In the genomic region with DNA sequence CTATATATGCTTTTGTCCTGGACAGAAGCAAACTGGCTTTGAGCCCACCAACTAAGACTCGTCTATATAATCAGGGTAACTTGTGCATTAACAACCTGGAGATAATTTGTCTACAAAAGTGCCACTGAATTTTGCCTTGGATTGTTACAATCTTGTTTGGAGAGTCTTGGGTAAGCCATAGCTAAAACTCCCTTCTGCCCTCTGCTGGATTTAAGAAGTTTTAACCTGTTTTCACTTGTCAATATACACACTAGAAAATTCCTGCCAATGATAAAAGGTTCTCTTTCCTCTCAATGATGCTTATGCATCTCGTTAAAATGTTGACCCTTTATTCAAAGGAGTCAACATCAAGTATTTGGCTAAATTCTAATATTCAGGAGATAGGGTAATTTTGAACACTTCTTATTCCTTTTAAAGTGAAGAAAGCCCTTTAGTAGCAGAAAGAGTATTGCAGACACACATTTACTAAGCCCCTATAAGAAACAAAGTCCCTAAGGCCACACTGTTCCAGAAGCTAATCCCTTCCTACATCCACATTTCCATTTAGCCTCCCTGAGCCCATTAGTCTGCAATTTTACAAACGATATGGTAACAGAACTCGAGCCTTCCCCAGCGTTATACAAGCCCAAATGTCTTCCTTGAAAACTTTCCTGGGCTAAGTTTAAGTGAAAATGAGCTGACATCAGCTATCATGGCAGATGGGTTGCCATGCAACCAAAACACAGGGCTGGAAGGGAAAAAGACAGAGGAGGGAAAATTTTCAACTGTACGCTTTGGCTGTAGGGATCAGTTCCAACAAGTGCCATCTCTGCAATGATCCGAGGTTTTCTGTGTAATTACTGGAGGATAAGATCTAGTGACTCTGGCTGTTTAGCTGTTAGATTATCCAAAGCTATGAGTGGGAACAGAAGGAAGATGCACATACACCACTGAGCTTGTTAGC, we compare ENCODE assay signal across 8 cellular contexts.
DNase-seq lines count a peak whose midpoint lies in the region; ATAC-seq and TF ChIP-seq lines count a peak whose summit lies in the region.

No MANE protein-coding gene starts in this region.

- H3K27ac Mint-ChIP-seq in endodermal cell: peak overlapping the region; percentile 69
- no peak overlapping the region for H3K27ac Mint-ChIP-seq in activated T-helper 2 cell treated with anti-CD3 and anti-CD28 coated beads, Interferon-gamma antibody, Interleukin-2, Interleukin-4, amounts not matched to agents 10 μg/mL and 5 μg/mL and 100 μg/mL, durations not matched to agents 14 hours and 24 hours and 36 hours

- H3K36me3 ChIP-seq in HUES64 (ENCODE audit: insufficient read depth, low read length): peaks cover 11% of the 10 kb centered on the region
- peaks cover 15% of the 10 kb centered on the region for H3K36me3 ChIP-seq in NT2/D1 (ENCODE audit: insufficient read depth, insufficient read length, low read length)
- H3K36me3 ChIP-seq in endodermal cell (ENCODE audit: control insufficient read depth, insufficient read depth, low read length): peaks cover 5% of the 10 kb centered on the region

- no peaks in the 10 kb centered on the region for H3K9me3 ChIP-seq in HUES64 (ENCODE audit: insufficient read depth, low read depth, low read length)
- no peaks in the 10 kb centered on the region for H3K9me3 ChIP-seq in NT2/D1 (ENCODE audit: insufficient read depth, low read length)
- no peaks in the 10 kb centered on the region for H3K9me3 ChIP-seq in endodermal cell (ENCODE audit: control insufficient read depth, low read length)

- H3K36me3 Mint-ChIP-seq in endodermal cell (ENCODE audit: low read depth): peaks cover 8% of the 10 kb centered on the region
- peaks cover 3% of the 10 kb centered on the region for H3K36me3 Mint-ChIP-seq in activated T-helper 2 cell treated with anti-CD3 and anti-CD28 coated beads, Interferon-gamma antibody, Interleukin-2, Interleukin-4, amounts not matched to agents 10 μg/mL and 5 μg/mL and 100 μg/mL, durations not matched to agents 14 hours and 24 hours and 36 hours (ENCODE audit: low read depth)

- WGBS in HUES64: 82% methylated on average over 7 of the region's 7 CpGs
- WGBS in endodermal cell (ENCODE audit: insufficient coverage in 1 of 2, insufficient read length in 1 of 2), 2 experiments: 78 to 95% methylated on average over 6 to 7 of the region's 7 CpGs

- TF ChIP-seq CTCF in endodermal cell (conservative IDR thresholded peaks at IDR 0.05): peak; percentile 80

- no peaks in the 10 kb centered on the region; the same call in 1 of the 2 replicates for H3K4me1 ChIP-seq in HUES64 (ENCODE audit: insufficient read depth, low read length)
- H3K4me1 ChIP-seq in NT2/D1 (ENCODE audit: insufficient read depth, insufficient read length): no peaks in the 10 kb centered on the region
- H3K4me1 ChIP-seq in endodermal cell (ENCODE audit: control insufficient read depth, insufficient read depth, low read length): no peaks in the 10 kb centered on the region

- no peaks in the 10 kb centered on the region for H3K9me3 Mint-ChIP-seq in endodermal cell
- no peaks in the 10 kb centered on the region for H3K9me3 Mint-ChIP-seq in activated T-helper 2 cell treated with anti-CD3 and anti-CD28 coated beads, Interferon-gamma antibody, Interleukin-2, Interleukin-4, amounts not matched to agents 10 μg/mL and 5 μg/mL and 100 μg/mL, durations not matched to agents 14 hours and 24 hours and 36 hours

- no peaks in the 10 kb centered on the region for H3K27me3 Mint-ChIP-seq in endodermal cell (ENCODE audit: insufficient read depth)
- no peaks in the 10 kb centered on the region for H3K27me3 Mint-ChIP-seq in activated T-helper 2 cell treated with anti-CD3 and anti-CD28 coated beads, Interferon-gamma antibody, Interleukin-2, Interleukin-4, amounts not matched to agents 10 μg/mL and 5 μg/mL and 100 μg/mL, durations not matched to agents 14 hours and 24 hours and 36 hours (ENCODE audit: low read depth)

- H3K27me3 ChIP-seq in HUES64 (ENCODE audit: insufficient read depth, low read length): no peaks in the 10 kb centered on the region
- H3K27me3 ChIP-seq in NT2/D1 (ENCODE audit: insufficient read depth, insufficient read length): no peaks in the 10 kb centered on the region
- no peaks in the 10 kb centered on the region for H3K27me3 ChIP-seq in endodermal cell (ENCODE audit: control insufficient read depth, insufficient read depth, low read length, poor library complexity, severe bottlenecking)

- H3K9ac ChIP-seq in HUES64 (ENCODE audit: low read depth, low read length) (no peak overlapping the region), NT2/D1 (ENCODE audit: insufficient read length, low read depth) (no peak overlapping the region), endodermal cell (ENCODE audit: extremely low read depth, low read length, poor library complexity, severe bottlenecking) (no peak overlapping the region)

- H3K27ac ChIP-seq in HUES64 (ENCODE audit: low read depth, low read length) (0 out of 2 replicates have a peak overlapping the region, but pooled peaks have one; percentile 13), endodermal cell (ENCODE audit: low read depth, low read length) (no peak overlapping the region)

- peak; percentile 42 for DNase-seq in ACHN
- DNase-seq in NT2/D1 (ENCODE audit: low read depth, low spot score): peak; percentile 36
- no peak for DNase-seq in endodermal cell
- DNase-seq in middle frontal gyrus (ENCODE audit: extremely low spot score, low spot score): peak; percentile 60
- no peak for DNase-seq in activated T-helper 2 cell treated with anti-CD3 and anti-CD28 coated beads, Interferon-gamma antibody, Interleukin-2, Interleukin-4, amounts not matched to agents 10 μg/mL and 5 μg/mL and 100 μg/mL, durations not matched to agents 14 hours and 24 hours and 36 hours (ENCODE audit: low spot score)
- DNase-seq in cortex of kidney (lab: John Stamatoyannopoulos, UW): no peak

- intact Hi-C loops in activated T-helper 2 cell treated with anti-CD3 and anti-CD28 coated beads, Interferon-gamma antibody, Interleukin-2, Interleukin-4, amounts not matched to agents 10 μg/mL and 5 μg/mL and 100 μg/mL, durations not matched to agents 14 hours and 24 hours and 36 hours (cut with micrococcal nuclease): loop anchor here (1.0 to 2.0 kb wide), 2 partner anchors 237 to 336 kb away; no protein-coding TSS in a partner anchor

- H3K4me1 Mint-ChIP-seq in endodermal cell: peaks cover 6% of the 10 kb centered on the region
- peaks cover 9% of the 10 kb centered on the region for H3K4me1 Mint-ChIP-seq in activated T-helper 2 cell treated with anti-CD3 and anti-CD28 coated beads, Interferon-gamma antibody, Interleukin-2, Interleukin-4, amounts not matched to agents 10 μg/mL and 5 μg/mL and 100 μg/mL, durations not matched to agents 14 hours and 24 hours and 36 hours (ENCODE audit: low read depth)

- ATAC-seq in GM18502 (IDR thresholded peaks at IDR 0.05; ENCODE audit: poor library complexity, unreplicated experiment): peak; percentile 81

- in situ Hi-C loops in ACHN (cut with HindIII; ENCODE audit: low pct_ligation_motif_present, low pct_unique_long_range_greater_than_20kb, low sequenced_read_pairs): no loop called here

- H3K4me3 Mint-ChIP-seq in endodermal cell: no peak overlapping the region
- H3K4me3 Mint-ChIP-seq in activated T-helper 2 cell treated with anti-CD3 and anti-CD28 coated beads, Interferon-gamma antibody, Interleukin-2, Interleukin-4, amounts not matched to agents 10 μg/mL and 5 μg/mL and 100 μg/mL, durations not matched to agents 14 hours and 24 hours and 36 hours (ENCODE audit: low read depth): no peak overlapping the region

- no peak overlapping the region for H3K4me3 ChIP-seq in HUES64 (ENCODE audit: low read length)
- no peak overlapping the region for H3K4me3 ChIP-seq in NT2/D1 (ENCODE audit: insufficient read length, low read depth)
- H3K4me3 ChIP-seq in endodermal cell (ENCODE audit: low read length): no peak overlapping the region

Comparison
In these comparisons a context has a peak if more than half of its experiments do, and no peak if none do; other contexts are left out.
1. DNase-seq: peak in ACHN (single experiment), NT2/D1 (single experiment) and middle frontal gyrus (single experiment); none in endodermal cell (single experiment), activated T-helper 2 cell treated with anti-CD3 and anti-CD28 coated beads, Interferon-gamma antibody, Interleukin-2, Interleukin-4, amounts not matched to agents 10 μg/mL and 5 μg/mL and 100 μg/mL, durations not matched to agents 14 hours and 24 hours and 36 hours (single experiment) and cortex of kidney (single experiment).